In genomic region chr10:129531969-129532660, GRCh38 we compare ENCODE assay signal across 14 cellular contexts.
DNase-seq lines count a peak whose midpoint lies in the region; ATAC-seq and TF ChIP-seq lines count a peak whose summit lies in the region.
"Had no signal": no experiment of that assay in that cellular context is flagged by ENCODE, and none has a peak within 500 bp of the region (broad histone marks: within the 10 kb centered on the region; RNA-seq: fewer than 3 reads in every experiment).

No MANE protein-coding gene starts in this region.

- peaks cover under 1% of the 10 kb centered on the region for H3K27me3 Mint-ChIP-seq in nephron progenitor cell (ENCODE audit: low read depth, poor library complexity)
- H3K27me3 Mint-ChIP-seq: activated naive CD8-positive, alpha-beta T cell treated with anti-CD3 and anti-CD28 coated beads, Interleukin-2, amount 50 U/mL, for 24 hours had no signal

- H3K4me1 ChIP-seq in BLaER1 treated with 17β-estradiol and CSF1 and Interleukin-3, amounts not matched to agents 10 nM and 100 nM = peaks cover 32 to 71% (median 59%) of the 10 kb centered on the region in 10 experiments
- H3K4me1 ChIP-seq in mucosa of descending colon (ENCODE audit: low read depth) = no peaks in the 10 kb centered on the region
- H3K4me1 ChIP-seq: parathyroid adenoma had no signal

- peak overlapping the region; percentile 89 to 98 (median 94) for H3K4me2 ChIP-seq in BLaER1 treated with 17β-estradiol and CSF1 and Interleukin-3, amounts not matched to agents 10 nM and 100 nM

- intact Hi-C loops in mucosa of descending colon (cut with DNase I, micrococcal nuclease) = no loop called here

- no peaks in the 10 kb centered on the region for H3K27me3 ChIP-seq in BLaER1 treated with 17β-estradiol and CSF1 and Interleukin-3, amounts not matched to agents 10 nM and 100 nM

- peak overlapping the region; percentile 38 to 92 (median 84); a peak in 20 of 22 replicates for H3K27ac ChIP-seq in BLaER1 treated with 17β-estradiol and CSF1 and Interleukin-3, amounts not matched to agents 10 nM and 100 nM
- H3K27ac ChIP-seq: parathyroid adenoma had no signal

- DNase-seq in LoVo (ENCODE audit: low spot score) (peak; percentile 4), choroid plexus epithelial cell (ENCODE audit: low read depth) (peak; percentile 41), mucosa of descending colon (no peak), nephron progenitor cell (no peak), NCI-H748 (lab: John Stamatoyannopoulos, UW; ENCODE audit: unreplicated experiment) (no peak), NCI-H2081 (lab: John Stamatoyannopoulos, UW) (no peak), nucleus accumbens (lab: John Stamatoyannopoulos, UW) (no peak)
- DNase-seq: activated CD8-positive, alpha-beta memory T cell treated with anti-CD3 and anti-CD28 coated beads, Interleukin-2, amount 50 U/mL, for 4 hours; activated naive CD8-positive, alpha-beta T cell treated with anti-CD3 and anti-CD28 coated beads, Interleukin-2, amount 50 U/mL, for 24 hours; MV-4-11; NCI-H446 treated with DMSO at 0.1 percent for 48 hours; stimulated activated naive CD4-positive, alpha-beta T cell treated with Interleukin-2 at 50 U/mL for 16 hours had no signal

- peaks cover 27% of the 10 kb centered on the region for H3K36me3 Mint-ChIP-seq in nephron progenitor cell (ENCODE audit: low read depth)

- peak; percentile 10 for ATAC-seq in mucosa of descending colon

- peaks cover 5% of the 10 kb centered on the region for H3K9me3 Mint-ChIP-seq in nephron progenitor cell

- H3K27ac Mint-ChIP-seq in nephron progenitor cell = no peak overlapping the region
- H3K27ac Mint-ChIP-seq: activated naive CD8-positive, alpha-beta T cell treated with anti-CD3 and anti-CD28 coated beads, Interleukin-2, amount 50 U/mL, for 24 hours had no signal

- H3K36me3 ChIP-seq in BLaER1 treated with 17β-estradiol and CSF1 and Interleukin-3, amounts not matched to agents 10 nM and 100 nM = peaks cover 11 to 31% (median 22%) of the 10 kb centered on the region in 11 experiments; a peak in 20 of 22 replicates
- no peaks in the 10 kb centered on the region for H3K36me3 ChIP-seq in mucosa of descending colon (ENCODE audit: low read depth)

- no peak for TF ChIP-seq CTCF in choroid plexus epithelial cell (conservative IDR thresholded peaks at IDR 0.05; ENCODE audit: low read depth, low read length)
- no peak for TF ChIP-seq CTCF in mucosa of descending colon (IDR thresholded peaks at IDR 0.05)
- TF ChIP-seq CTCF in nephron progenitor cell (IDR thresholded peaks at IDR 0.05) = no peak

- H3K4me1 Mint-ChIP-seq in nephron progenitor cell = peaks cover 15% of the 10 kb centered on the region

- H4K20me1 ChIP-seq in BLaER1 treated with 17β-estradiol and CSF1 and Interleukin-3, amounts not matched to agents 10 nM and 100 nM = peaks cover 0 to 21% (median 0%) of the 10 kb centered on the region in 11 experiments; a peak in 6 of 22 replicates

- no peak overlapping the region for H3K4me3 Mint-ChIP-seq in nephron progenitor cell
- H3K4me3 Mint-ChIP-seq: activated naive CD8-positive, alpha-beta T cell treated with anti-CD3 and anti-CD28 coated beads, Interleukin-2, amount 50 U/mL, for 24 hours had no signal

- peak overlapping the region in 9 of 10 experiments; percentile 27 to 57 (median 50); a peak in 17 of 20 replicates for H3K4me3 ChIP-seq in BLaER1 treated with 17β-estradiol and CSF1 and Interleukin-3, amounts not matched to agents 10 nM and 100 nM
- no peak overlapping the region for H3K4me3 ChIP-seq in choroid plexus epithelial cell (ENCODE audit: low read depth, low read length)
- H3K4me3 ChIP-seq in mucosa of descending colon = no peak overlapping the region

- peak overlapping the region; percentile 46 to 79 (median 64); a peak in 20 of 22 replicates for H3K9ac ChIP-seq in BLaER1 treated with 17β-estradiol and CSF1 and Interleukin-3, amounts not matched to agents 10 nM and 100 nM
- H3K9ac ChIP-seq: parathyroid adenoma had no signal

- peaks cover 0 to 23% (median 11%) of the 10 kb centered on the region in 11 experiments; a peak in 12 of 22 replicates for H3K9me3 ChIP-seq in BLaER1 treated with 17β-estradiol and CSF1 and Interleukin-3, amounts not matched to agents 10 nM and 100 nM (replicated peaks in 1 of 11)
- peaks cover 3% of the 10 kb centered on the region for H3K9me3 ChIP-seq in mucosa of descending colon

Comparison
In these comparisons a context has a peak if more than half of its experiments do, and no peak if none do; other contexts are left out.
1. H3K4me3 ChIP-seq: peak in BLaER1 treated with 17β-estradiol and CSF1 and Interleukin-3, amounts not matched to agents 10 nM and 100 nM (9 of 10); none in choroid plexus epithelial cell (single experiment) and mucosa of descending colon (single experiment).
2. DNase-seq: peak in LoVo (single experiment) and choroid plexus epithelial cell (single experiment); none in mucosa of descending colon (0 of 3), nephron progenitor cell (single experiment), NCI-H748 (single experiment), NCI-H2081 (0 of 2) and nucleus accumbens (0 of 56).